In genomic region chr15:51736646-51737537, GRCh38 we compare ENCODE assay signal across 1 cellular context.
TF ChIP-seq lines count a peak whose summit lies in the region.

No MANE protein-coding gene starts in this region.

TF ChIP-seq in K562, 482 proteins besides CTCF, POLR2A, EP300 and RAD21 (continued from another document and continues in another):
- TF ChIP-seq CTCFL (IDR thresholded peaks at IDR 0.05; ENCODE audit: borderline replicate concordance, insufficient read depth, low read depth, low read length, poor library complexity, severe bottlenecking) (no peak), SIN3A (IDR thresholded peaks at IDR 0.05; ENCODE audit: borderline replicate concordance in 2 of 2, control insufficient read depth in 1 of 2, low read depth in 2 of 2, low read length in 2 of 2) (0 out of 4 replicates have a peak, but pooled peaks of 1 of the 2 experiments have one; percentile 24), HDAC8 (tag; IDR thresholded peaks at IDR 0.05) (no peak), GTF2E2 (tag; IDR thresholded peaks at IDR 0.05) (no peak), MAFF (IDR thresholded peaks at IDR 0.05; ENCODE audit: low read length) (no peak), ZNF311 (CRISPR knock-in tag; IDR thresholded peaks at IDR 0.05) (no peak), RAD51 (IDR thresholded peaks at IDR 0.05; ENCODE audit: borderline replicate concordance, low read depth) (no peak), KDM2B (CRISPR knock-in tag; IDR thresholded peaks at IDR 0.05) (no peak), VEZF1 (CRISPR knock-in tag; IDR thresholded peaks at IDR 0.05) (peak; percentile 62; the same call in 1 of the 2 replicates), HDAC1 (IDR thresholded peaks at IDR 0.05) (no peak), NR2C1 (IDR thresholded peaks at IDR 0.05) (no peak), NR2C1 (tag; IDR thresholded peaks at IDR 0.05) (no peak), NFE2L1 (tag; IDR thresholded peaks at IDR 0.05; ENCODE audit: borderline replicate concordance, low read depth) (no peak), ZFX (CRISPR knock-in tag; IDR thresholded peaks at IDR 0.05) (peak; percentile 56; the same call in 1 of the 2 replicates), E2F6 (IDR thresholded peaks at IDR 0.05; ENCODE audit: borderline replicate concordance in 1 of 2, extremely low read depth in 1 of 2, insufficient read depth in 1 of 2, insufficient read length in 1 of 2, low read depth in 1 of 2, low read length in 1 of 2, poor library complexity in 1 of 2, severe bottlenecking in 1 of 2) (peak; percentile 83 to 85), PRPF4 (IDR thresholded peaks at IDR 0.05; ENCODE audit: insufficient read depth, low read depth, low read length, poor library complexity, severe bottlenecking) (no peak), UBTF (IDR thresholded peaks at IDR 0.05; ENCODE audit: borderline replicate concordance in 1 of 2, low read depth in 2 of 2, low read length in 2 of 2) (peak in 1 of 2 experiments; percentile 17; a peak in 1 of 4 replicates), ZFP36 (IDR thresholded peaks at IDR 0.05; ENCODE audit: low read depth, low read length, partially characterized antibody) (no peak), MAFK (IDR thresholded peaks at IDR 0.05; ENCODE audit: low read length) (no peak), MAX (CRISPR knock-in tag; IDR thresholded peaks at IDR 0.05) (peak; percentile 70), ZKSCAN1 (IDR thresholded peaks at IDR 0.05; ENCODE audit: low read depth, low read length) (no peak), ZNF263 (CRISPR knock-in tag; IDR thresholded peaks at IDR 0.05; ENCODE audit: borderline replicate concordance) (no peak), TBP (optimal IDR thresholded peaks at IDR 0.05; ENCODE audit: low read depth, low read length) (peak; percentile 13), HNRNPL (IDR thresholded peaks at IDR 0.05; ENCODE audit: low read depth, low read length) (peak; percentile 54; the same call in 1 of the 2 replicates), ZNF318 (IDR thresholded peaks at IDR 0.05; ENCODE audit: borderline replicate concordance in 1 of 2, low read depth in 1 of 2) (no peak), PHF8 (IDR thresholded peaks at IDR 0.05; ENCODE audit: borderline replicate concordance, low read length) (peak; percentile 54; the same call in 1 of the 2 replicates), CHCHD3 (CRISPR knock-in tag; IDR thresholded peaks at IDR 0.05) (no peak), NFATC3 (IDR thresholded peaks at IDR 0.05) (no peak), HBP1 (CRISPR knock-in tag; IDR thresholded peaks at IDR 0.05) (no peak), CBFA2T3 (IDR thresholded peaks at IDR 0.05) (no peak), ZBTB9 (CRISPR knock-in tag; IDR thresholded peaks at IDR 0.05) (no peak), BHLHE40 (IDR thresholded peaks at IDR 0.05; ENCODE audit: low read length) (peak; percentile 69), HMGXB4 (CRISPR knock-in tag; IDR thresholded peaks at IDR 0.05) (0 out of 2 replicates have a peak, but pooled peaks have one; percentile 39), ZNF282 (CRISPR knock-in tag; IDR thresholded peaks at IDR 0.05) (no peak), STAG1 (CRISPR knock-in tag; IDR thresholded peaks at IDR 0.05; ENCODE audit: borderline replicate concordance) (no peak), KDM5B (IDR thresholded peaks at IDR 0.05; ENCODE audit: insufficient replicate concordance, low read depth, low read length) (peak; percentile 20), NCOA4 (IDR thresholded peaks at IDR 0.05; ENCODE audit: partially characterized antibody) (no peak), ZNF408 (CRISPR knock-in tag; IDR thresholded peaks at IDR 0.05; ENCODE audit: low read depth) (no peak)
